Comparison of ENCODE assay signal across 8 cellular contexts in the genomic region with DNA sequence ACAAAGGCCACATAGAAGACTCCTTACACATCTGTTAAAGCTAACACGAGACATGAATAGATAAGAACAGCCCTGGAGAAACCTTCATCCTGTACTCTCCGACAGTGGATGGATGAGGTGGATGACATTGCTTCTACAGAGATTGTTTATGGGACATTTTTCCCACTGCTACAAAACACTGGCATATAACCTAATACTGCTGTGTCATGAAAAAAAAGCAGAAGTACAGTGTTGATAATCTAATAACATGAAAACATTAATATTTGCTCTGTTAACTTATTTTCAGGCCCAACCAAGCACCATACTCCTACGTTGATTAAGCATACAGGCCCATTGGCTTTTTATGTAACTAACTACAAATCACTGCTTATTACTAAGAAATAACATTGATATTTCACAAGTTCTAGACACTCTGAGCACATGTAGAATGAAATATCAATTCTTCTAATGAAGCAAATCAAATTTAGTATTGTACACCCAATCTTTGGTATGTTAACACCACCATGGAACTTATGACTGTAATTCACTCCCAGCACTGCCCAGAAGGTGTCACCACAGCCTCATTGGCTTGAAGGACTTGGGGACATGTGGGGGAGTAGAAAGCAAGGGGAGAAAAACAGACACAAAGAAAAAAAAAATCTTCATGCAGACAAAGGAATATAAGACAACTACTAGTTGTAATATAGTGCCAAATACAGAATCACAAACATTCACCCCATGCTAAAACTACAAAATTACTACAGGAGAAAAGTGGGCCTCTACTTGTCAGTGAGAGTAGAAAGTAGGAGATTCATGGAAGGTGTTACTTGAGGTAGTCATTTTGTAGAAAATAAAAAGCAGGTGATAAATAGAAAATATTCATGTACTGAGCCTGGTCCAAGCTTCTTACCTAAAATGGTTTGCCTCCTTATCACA.
DNase-seq lines count a peak whose midpoint lies in the region; ATAC-seq and TF ChIP-seq lines count a peak whose summit lies in the region.

No MANE protein-coding gene starts in this region.

- no peaks in the 10 kb centered on the region for H3K4me1 ChIP-seq in lung (ENCODE audit: control insufficient read depth in 2 of 2, insufficient read depth in 2 of 2, low read length in 2 of 2)

- no peaks in the 10 kb centered on the region for H3K27me3 ChIP-seq in lung (ENCODE audit: control insufficient read depth, insufficient read depth)

- H3K27me3 Mint-ChIP-seq in activated CD4-positive, alpha-beta T cell treated with anti-CD3 and anti-CD28 coated beads for 36 hours, result no peaks in the 10 kb centered on the region
- H3K27me3 Mint-ChIP-seq in T-helper 17 cell, result no peaks in the 10 kb centered on the region

- H3K9me3 Mint-ChIP-seq in activated CD4-positive, alpha-beta T cell treated with anti-CD3 and anti-CD28 coated beads for 36 hours (ENCODE audit: low read depth), result no peaks in the 10 kb centered on the region

- POLR2A ChIA-PET in activated CD4-positive, alpha-beta T cell treated with anti-CD3 and anti-CD28 coated beads for 36 hours (lab: Charles Lee), result no interaction called here

- H3K27ac ChIP-seq in lung (ENCODE audit: low read depth in 1 of 2, low read length in 1 of 2) (no peak overlapping the region), substantia nigra (ENCODE audit: low read depth, low read length, poor library complexity, severe bottlenecking) (no peak overlapping the region)

- H3K27ac Mint-ChIP-seq in activated CD4-positive, alpha-beta T cell treated with anti-CD3 and anti-CD28 coated beads for 36 hours, result no peak overlapping the region
- H3K27ac Mint-ChIP-seq in T-helper 17 cell, result no peak overlapping the region

- no peaks in the 10 kb centered on the region for H3K4me1 Mint-ChIP-seq in activated CD4-positive, alpha-beta T cell treated with anti-CD3 and anti-CD28 coated beads for 36 hours
- H3K4me1 Mint-ChIP-seq in T-helper 17 cell, result peaks cover 7% of the 10 kb centered on the region

- WGBS in lung, 2 donors, result 83 to 89% methylated on average over 3 of the region's 3 CpGs

- H3K9me3 ChIP-seq in T-helper 17 cell (ENCODE audit: control insufficient read depth, low read length, poor library complexity, severe bottlenecking) (no peaks in the 10 kb centered on the region), lung (ENCODE audit: control insufficient read depth in 2 of 2, insufficient read depth in 1 of 2, low read length in 1 of 2) (no peaks in the 10 kb centered on the region)

- CTCF ChIA-PET in activated CD4-positive, alpha-beta T cell treated with anti-CD3 and anti-CD28 coated beads for 36 hours (lab: Charles Lee), result interaction anchor here (0.7 to 1.5 kb wide), 5 partner anchors 10 to 355 kb away, joined by 3 to 5 read pairs (median 3); no protein-coding TSS in a partner anchor

- H3K4me3 Mint-ChIP-seq in activated CD4-positive, alpha-beta T cell treated with anti-CD3 and anti-CD28 coated beads for 36 hours, result no peak overlapping the region
- no peak overlapping the region for H3K4me3 Mint-ChIP-seq in T-helper 17 cell

- peak; percentile 68 for ATAC-seq in activated CD4-positive, alpha-beta T cell treated with anti-CD3 and anti-CD28 coated beads for 36 hours
- ATAC-seq in HG02623 (IDR thresholded peaks at IDR 0.05; ENCODE audit: unreplicated experiment), result peak; percentile 71
- peak; percentile 52 for ATAC-seq in T-helper 17 cell
- no peak for ATAC-seq in lung (ENCODE audit: insufficient read depth, low FRiP score)

- DNase-seq in activated CD4-positive, alpha-beta T cell treated with anti-CD3 and anti-CD28 coated beads for 36 hours, result peak; percentile 67
- DNase-seq in activated CD4-positive, alpha-beta T cell treated with anti-CD3 and anti-CD28 coated beads for 1 hour, result no peak
- DNase-seq in NCI-H146 (lab: John Stamatoyannopoulos, UW) (peak; percentile 65), T-helper 17 cell (peak in 1 of 3 donors; percentile 21), lung (ENCODE audit: low spot score) (peak; percentile 37), substantia nigra (lab: John Stamatoyannopoulos, UW) (peak in 36 of 49 donors; percentile 0 to 64 (median 24))
- DNase-seq in effector CD8-positive, alpha-beta T cell (lab: John Stamatoyannopoulos, UW), result peak; percentile 8

- TF ChIP-seq CTCF in lung (IDR thresholded peaks at IDR 0.05; ENCODE audit: control extremely low read depth, extremely low read depth), result peak; percentile 43

- intact Hi-C loops in activated CD4-positive, alpha-beta T cell treated with anti-CD3 and anti-CD28 coated beads for 36 hours (cut with DNase I, micrococcal nuclease), result loop anchor here in 1 of 2 experiments (1.0 to 10.0 kb wide), 5 partner anchors 345 to 1455 kb away; no protein-coding TSS in a partner anchor

- H3K36me3 ChIP-seq in lung (ENCODE audit: control insufficient read depth in 2 of 2, insufficient read depth in 2 of 2, low read length in 2 of 2), result no peaks in the 10 kb centered on the region

- no peak overlapping the region for H3K4me3 ChIP-seq in lung

- no peaks in the 10 kb centered on the region for H3K36me3 Mint-ChIP-seq in activated CD4-positive, alpha-beta T cell treated with anti-CD3 and anti-CD28 coated beads for 36 hours (ENCODE audit: low read depth)
- no peaks in the 10 kb centered on the region for H3K36me3 Mint-ChIP-seq in T-helper 17 cell (ENCODE audit: low read depth)
